33 cellular contexts compared by ENCODE assay signal in the genomic region with DNA sequence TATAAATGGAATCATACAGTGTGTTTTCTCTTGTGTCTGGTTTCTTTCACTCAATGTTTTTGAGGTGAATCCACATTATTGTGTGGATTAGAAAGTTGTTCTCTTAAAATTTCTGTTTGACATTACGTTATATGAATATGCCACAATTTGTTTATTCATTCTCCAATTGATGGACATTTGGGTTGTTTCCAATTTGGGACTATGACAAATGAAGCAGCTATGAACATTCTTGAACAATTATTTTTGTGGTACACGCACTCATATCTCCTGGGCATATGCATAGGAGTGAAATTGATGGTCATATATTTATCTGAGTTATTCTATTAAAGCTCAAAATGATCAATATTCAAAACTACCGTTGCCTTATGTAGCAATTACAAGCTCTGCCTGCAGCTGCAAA.
"Had no signal": no experiment of that assay in that cellular context is flagged by ENCODE, and none has a peak within 500 bp of the region (broad histone marks: within the 10 kb centered on the region; RNA-seq: fewer than 3 reads in every experiment).

No MANE protein-coding gene starts in this region.

- H3K4me3 ChIP-seq: MG63 had no signal

- H3K9me3 ChIP-seq: MG63 had no signal

- H3K27me3 ChIP-seq: MG63 had no signal

- H3K36me3 ChIP-seq: MG63 had no signal

- DNase-seq: Karpas-422, Kasumi-1, MG63, MM.1S, MV-4-11, NCI-H1048, NCI-H1092, NCI-H1092 treated with DMSO at 0.1 percent for 48 hours, NCI-H1105, NCI-H1417 treated with DMSO at 0.1 percent for 48 hours, NCI-H1436, NCI-H1436 treated with DMSO at 0.1 percent for 48 hours, NCI-H146, NCI-H1694, NCI-H1694 treated with DMSO at 0.1 percent for 48 hours, NCI-H187, NCI-H187 treated with DMSO at 0.1 percent for 48 hours, NCI-H1930, NCI-H2029, NCI-H2029 treated with DMSO at 0.1 percent for 48 hours, NCI-H2081, NCI-H2081 treated with DMSO at 0.1 percent for 48 hours, NCI-H2107, NCI-H2171, NCI-H2171 treated with DMSO at 0.1 percent for 48 hours, NCI-H2227 treated with DMSO at 0.1 percent for 48 hours, NCI-H226, NCI-H345, NCI-H446, NCI-H446 treated with DMSO at 0.1 percent for 48 hours, NCI-H510A, NCI-H510A treated with DMSO at 0.1 percent for 48 hours, NCI-H524 had no signal
